In the genomic region with DNA sequence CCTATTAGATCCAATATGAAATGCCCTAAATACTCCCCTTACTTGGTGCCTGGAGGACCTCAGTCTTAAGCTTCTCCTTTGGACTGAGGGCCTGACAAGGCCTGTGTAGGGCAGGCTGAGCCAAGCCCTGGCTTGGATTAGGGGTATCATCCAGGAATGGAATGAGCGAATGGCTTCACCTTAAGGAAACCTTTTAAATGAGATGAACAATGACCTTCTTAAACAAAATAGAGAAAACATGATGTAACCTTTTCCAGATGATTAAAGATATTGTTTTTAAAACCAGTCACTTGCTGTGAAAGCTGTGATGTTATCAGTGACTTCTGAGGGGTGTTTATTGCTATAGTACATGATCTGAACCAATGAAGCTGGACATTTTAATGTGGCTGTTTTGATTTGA, we compare ENCODE assay signal across 13 cellular contexts. TPM values are rescaled to one million over a fixed set of nuclear protein-coding genes. Genes with fewer than 3 reads are reported as not detected.
DNase-seq lines count a peak whose midpoint lies in the region; ATAC-seq and TF ChIP-seq lines count a peak whose summit lies in the region.
"Had no signal": no experiment of that assay in that cellular context is flagged by ENCODE, and none has a peak within 500 bp of the region (broad histone marks: within the 10 kb centered on the region; RNA-seq: fewer than 3 reads in every experiment).

No MANE protein-coding gene starts in this region.

- no peaks in the 10 kb centered on the region for H3K9me3 ChIP-seq in cardiac muscle cell (ENCODE audit: low read depth)
- H3K9me3 ChIP-seq in right atrium auricular region = no peaks in the 10 kb centered on the region
- no peaks in the 10 kb centered on the region for H3K9me3 ChIP-seq in colonic mucosa

- H3K9me3 Mint-ChIP-seq in brain (no peaks in the 10 kb centered on the region), osteocyte (ENCODE audit: unreplicated experiment) (no peaks in the 10 kb centered on the region)
- H3K9me3 Mint-ChIP-seq in stimulated activated naive CD8-positive, alpha-beta T cell treated with anti-CD3 and anti-CD28 coated beads, Interleukin-15, amount 100 ng/mL, for 72 hours = no peaks in the 10 kb centered on the region
- H3K9me3 Mint-ChIP-seq: CD4-positive, alpha-beta T cell had no signal

- H3K27ac ChIP-seq in cardiac muscle cell (peak overlapping the region; percentile 98), right atrium auricular region (no peak overlapping the region), colonic mucosa (no peak overlapping the region)
- H3K27ac ChIP-seq: GM23248 had no signal

- H3K4me3 ChIP-seq in cardiac muscle cell (no peak overlapping the region), right atrium auricular region (no peak overlapping the region), colonic mucosa (no peak overlapping the region)
- H3K4me3 ChIP-seq: GM23248 had no signal

- TF ChIP-seq POLR2A in GM18505 (IDR thresholded peaks at IDR 0.05; ENCODE audit: borderline replicate concordance, extremely low read depth, insufficient read depth, insufficient read length) = no peak

- DNase-seq in cardiac muscle cell (ENCODE audit: low read depth in 1 of 2, low spot score in 1 of 2) = no peak
- DNase-seq in right atrium auricular region (ENCODE audit: low spot score) = no peak
- no peak for DNase-seq in osteocyte (ENCODE audit: extremely low spot score, unreplicated experiment)
- no peak for DNase-seq in colonic mucosa
- no peak for DNase-seq in stimulated activated naive CD8-positive, alpha-beta T cell treated with anti-CD3 and anti-CD28 coated beads, Interleukin-15, amount 100 ng/mL, for 72 hours
- DNase-seq: CD4-positive, alpha-beta T cell; GM23248; KG1; NCI-H2171; NCI-H446 treated with DMSO at 0.1 percent for 48 hours; SIG-M5 had no signal

- no peaks in the 10 kb centered on the region for H3K27me3 ChIP-seq in cardiac muscle cell
- H3K27me3 ChIP-seq in right atrium auricular region = no peaks in the 10 kb centered on the region
- no peaks in the 10 kb centered on the region for H3K27me3 ChIP-seq in colonic mucosa

- peaks cover 4% of the 10 kb centered on the region for H3K36me3 Mint-ChIP-seq in brain
- peaks cover 2% of the 10 kb centered on the region for H3K36me3 Mint-ChIP-seq in osteocyte (ENCODE audit: unreplicated experiment)

- H3K4me3 Mint-ChIP-seq in brain = peak overlapping the region in 1 of 5 experiments; percentile 6
- no peak overlapping the region for H3K4me3 Mint-ChIP-seq in osteocyte (ENCODE audit: unreplicated experiment)
- H3K4me3 Mint-ChIP-seq in stimulated activated naive CD8-positive, alpha-beta T cell treated with anti-CD3 and anti-CD28 coated beads, Interleukin-15, amount 100 ng/mL, for 72 hours = no peak overlapping the region
- H3K4me3 Mint-ChIP-seq: CD4-positive, alpha-beta T cell had no signal

- H3K27ac Mint-ChIP-seq in brain (peak overlapping the region; percentile 67 to 99 (median 95)), osteocyte (ENCODE audit: unreplicated experiment) (peak overlapping the region; percentile 15)
- peak overlapping the region in 1 of 2 donors; percentile 34 for H3K27ac Mint-ChIP-seq in stimulated activated naive CD8-positive, alpha-beta T cell treated with anti-CD3 and anti-CD28 coated beads, Interleukin-15, amount 100 ng/mL, for 72 hours
- H3K27ac Mint-ChIP-seq: CD4-positive, alpha-beta T cell had no signal

- intact Hi-C loops in colonic mucosa (cut with DNase I) = no loop called here

- H3K36me3 ChIP-seq in cardiac muscle cell = no peaks in the 10 kb centered on the region
- H3K36me3 ChIP-seq in right atrium auricular region = no peaks in the 10 kb centered on the region
- no peaks in the 10 kb centered on the region for H3K36me3 ChIP-seq in colonic mucosa

- H3K4me1 ChIP-seq in cardiac muscle cell (ENCODE audit: low read depth) (peaks cover 42% of the 10 kb centered on the region), right atrium auricular region (peaks cover 0 to 33% of the 10 kb centered on the region in 2 donors), colonic mucosa (peaks cover 9% of the 10 kb centered on the region)

- H3K4me1 Mint-ChIP-seq in brain (peaks cover 69% of the 10 kb centered on the region), osteocyte (ENCODE audit: unreplicated experiment) (peaks cover 41% of the 10 kb centered on the region)
- H3K4me1 Mint-ChIP-seq in stimulated activated naive CD8-positive, alpha-beta T cell treated with anti-CD3 and anti-CD28 coated beads, Interleukin-15, amount 100 ng/mL, for 72 hours = no peaks in the 10 kb centered on the region

- TF ChIP-seq CTCF in cardiac muscle cell (IDR thresholded peaks at IDR 0.05; ENCODE audit: low read depth, low read length) (no peak), right atrium auricular region (IDR thresholded peaks at IDR 0.05) (no peak), brain (conservative IDR thresholded peaks at IDR 0.05) (no peak), osteocyte (IDR thresholded peaks at IDR 0.05) (no peak), colonic mucosa (IDR thresholded peaks at IDR 0.05) (no peak)

- H3K9ac ChIP-seq in colonic mucosa (ENCODE audit: low read depth in 2 of 2, low read length in 2 of 2) = no peak overlapping the region
- H3K9ac ChIP-seq: GM23248 had no signal

- ATAC-seq in GM18505 (IDR thresholded peaks at IDR 0.05; ENCODE audit: unreplicated experiment) = no peak
- ATAC-seq in stimulated activated naive CD8-positive, alpha-beta T cell treated with anti-CD3 and anti-CD28 coated beads, Interleukin-15, amount 100 ng/mL, for 72 hours = no peak

- H3K27me3 Mint-ChIP-seq in brain (peaks cover 2% of the 10 kb centered on the region), osteocyte (ENCODE audit: unreplicated experiment) (no peaks in the 10 kb centered on the region)
- no peaks in the 10 kb centered on the region for H3K27me3 Mint-ChIP-seq in stimulated activated naive CD8-positive, alpha-beta T cell treated with anti-CD3 and anti-CD28 coated beads, Interleukin-15, amount 100 ng/mL, for 72 hours
- H3K27me3 Mint-ChIP-seq: CD4-positive, alpha-beta T cell had no signal

RNA-seq across cellular contexts. Expression of a gene that starts 55.5 kb away (rescaled TPM):
- 19.0 and 28.9 TPM in 2 replicates for total RNA-seq in cardiac muscle cell
- 15.2 and 20.8 TPM in 2 replicates for polyA plus RNA-seq in cardiac muscle cell
- total RNA-seq in right atrium auricular region = 10 to 100 TPM; 12.1 to 25.2 TPM
- 102 TPM for polyA plus RNA-seq in brain (ENCODE audit: insufficient read depth, low read depth, low replicate concordance)
- 10.5 and 12.8 TPM in 2 replicates for total RNA-seq in osteocyte
- total RNA-seq in colonic mucosa = 10 to 100 TPM; 62.0 to 66.6 TPM
